Comparison of ENCODE assay signal across 24 cellular contexts in genomic region chr2:240430595-240430994, GRCh38. TPM values are rescaled to one million over a fixed set of nuclear protein-coding genes. Genes with fewer than 3 reads are reported as not detected.
A peak's percentile ranks its signal among the peaks of the same experiment; 100 is the strongest.
DNase-seq lines count a peak whose midpoint lies in the region; ATAC-seq and TF ChIP-seq lines count a peak whose summit lies in the region.
"Had no signal": no experiment of that assay in that cellular context is flagged by ENCODE, and none has a peak within 500 bp of the region (broad histone marks: within the 10 kb centered on the region; RNA-seq: fewer than 3 reads in every experiment).

No MANE protein-coding gene starts in this region.

- no peaks in the 10 kb centered on the region for H3K9me3 ChIP-seq in right atrium auricular region
- peaks cover 5 to 12% of the 10 kb centered on the region in 2 donors for H3K9me3 ChIP-seq in neuronal stem cell (replicated peaks in 1 of 2; ENCODE audit: control insufficient read depth in 2 of 2, insufficient read depth in 1 of 2, low read depth in 1 of 2, low read length in 2 of 2)
- H3K9me3 ChIP-seq in upper lobe of right lung = no peaks in the 10 kb centered on the region
- H3K9me3 ChIP-seq: esophagus muscularis mucosa, HAP-1, SJSA1, thoracic aorta had no signal

- intact Hi-C loops in Right ventricle myocardium superior (cut with DNase I) (loop anchor here (10.0 kb wide), 1 partner anchor 136 kb away; no protein-coding TSS in a partner anchor), upper lobe of right lung (cut with DNase I) (no loop called here)

- peak overlapping the region; percentile 2 for H3K18ac ChIP-seq in neuronal stem cell (ENCODE audit: low read length)

- TF ChIP-seq CTCF in right atrium auricular region (IDR thresholded peaks at IDR 0.05) = no peak
- TF ChIP-seq CTCF in coronary artery (IDR thresholded peaks at IDR 0.05) = no peak
- TF ChIP-seq CTCF in upper lobe of right lung (IDR thresholded peaks at IDR 0.05) = no peak

- H4K91ac ChIP-seq in neuronal stem cell (ENCODE audit: low read depth, low read length, poor library complexity) = no peak overlapping the region

- H2AFZ ChIP-seq in neuronal stem cell (ENCODE audit: low read length) = no peak overlapping the region
- H2AFZ ChIP-seq: neural progenitor cell had no signal

- H4K8ac ChIP-seq in neuronal stem cell (ENCODE audit: low read depth, low read length) = no peak overlapping the region

- H2BK12ac ChIP-seq in neuronal stem cell (ENCODE audit: low read length) = no peak overlapping the region

- DNase-seq in Right ventricle myocardium superior (peak; percentile 20), right atrium auricular region (ENCODE audit: low spot score) (no peak), coronary artery (ENCODE audit: low spot score) (peak; percentile 50), neuronal stem cell (ENCODE audit: low spot score) (no peak), upper lobe of right lung (peak; percentile 55), HuH-7 (ENCODE audit: low spot score) (no peak)
- DNase-seq: activated CD4-positive, alpha-beta T cell treated with anti-CD3 and anti-CD28 coated beads for 4 hours; brain microvascular endothelial cell; foreskin melanocyte; Kasumi-1; MV-4-11; NCI-H146; NCI-H510A treated with DMSO at 0.1 percent for 48 hours; PC-3; stimulated activated CD4-positive, alpha-beta T cell treated with anti-CD3 and anti-CD28 coated beads, Interleukin-2, amount 100 ng/mL, for 48 hours; stimulated activated naive B cell treated with anti-CD40 and anti-IgM and Interleukin-4, amounts not matched to agents 10 μg/mL and 1 μg/mL and 100 μg/mL, for 72 hours had no signal

- H2BK15ac ChIP-seq in neuronal stem cell (ENCODE audit: low read length) = no peak overlapping the region

- H3K36me3 ChIP-seq in right atrium auricular region = no peaks in the 10 kb centered on the region
- no peaks in the 10 kb centered on the region for H3K36me3 ChIP-seq in neuronal stem cell (replicated peaks in 1 of 2; ENCODE audit: control insufficient read depth in 2 of 2, insufficient read depth in 2 of 2, low read length in 2 of 2)
- no peaks in the 10 kb centered on the region for H3K36me3 ChIP-seq in upper lobe of right lung
- H3K36me3 ChIP-seq: brain microvascular endothelial cell, esophagus muscularis mucosa, HAP-1, neural progenitor cell, spleen, thoracic aorta had no signal

- H2BK5ac ChIP-seq in neuronal stem cell (ENCODE audit: low read length) = peak overlapping the region; percentile 18

- H3K9ac ChIP-seq in neuronal stem cell (ENCODE audit: low read depth, low read length, poor library complexity) = no peak overlapping the region
- H3K9ac ChIP-seq: neural progenitor cell had no signal

- no peak overlapping the region for H2BK120ac ChIP-seq in neuronal stem cell (ENCODE audit: low read depth, low read length)

- H3K27me3 ChIP-seq in right atrium auricular region (no peaks in the 10 kb centered on the region), neuronal stem cell (ENCODE audit: control insufficient read depth in 3 of 3, insufficient read depth in 3 of 3, low read depth in 1 of 3, low read length in 3 of 3) (peaks cover 0 to 8% (median 0%) of the 10 kb centered on the region in 3 experiments), upper lobe of right lung (no peaks in the 10 kb centered on the region)
- H3K27me3 ChIP-seq: brain microvascular endothelial cell, neural progenitor cell, SJSA1 had no signal

- no peak for ATAC-seq in Right ventricle myocardium superior (ENCODE audit: poor library complexity)
- ATAC-seq in upper lobe of right lung = no peak
- ATAC-seq in GM21825 (IDR thresholded peaks at IDR 0.05; ENCODE audit: unreplicated experiment) = no peak
- ATAC-seq: GM12878; PC-3; stimulated activated naive B cell treated with anti-CD40 and anti-IgM and Interleukin-4, amounts not matched to agents 10 μg/mL and 1 μg/mL and 100 μg/mL, for 72 hours had no signal

- no peak overlapping the region for H3K4ac ChIP-seq in neuronal stem cell (ENCODE audit: low read length)

- WGBS in neuronal stem cell (ENCODE audit: extremely low coverage in 2 of 2, insufficient read length in 2 of 2, insufficient replicate concordance in 1 of 2), 2 donors = no CpG with 5 or more reads among the region's 5 CpGs

- no peak overlapping the region for H3K23ac ChIP-seq in neuronal stem cell (ENCODE audit: low read depth, low read length, poor library complexity)

- H3K4me1 ChIP-seq in right atrium auricular region = peaks cover 0 to 11% of the 10 kb centered on the region in 2 donors
- H3K4me1 ChIP-seq in neuronal stem cell (ENCODE audit: control insufficient read depth in 2 of 2, insufficient read depth in 1 of 2, low read depth in 1 of 2, low read length in 2 of 2) = peaks cover 3 to 9% of the 10 kb centered on the region in 2 donors
- no peaks in the 10 kb centered on the region for H3K4me1 ChIP-seq in upper lobe of right lung
- H3K4me1 ChIP-seq: neural progenitor cell had no signal

- H2AK5ac ChIP-seq in neuronal stem cell (ENCODE audit: low read depth, low read length) = no peak overlapping the region

- peak overlapping the region; percentile 27 for H3K14ac ChIP-seq in neuronal stem cell (ENCODE audit: low read length)

- H3K27ac ChIP-seq in right atrium auricular region (no peak overlapping the region), coronary artery (no peak overlapping the region), neuronal stem cell (replicated peaks; ENCODE audit: low read length) (no peak overlapping the region), upper lobe of right lung (no peak overlapping the region)
- H3K27ac ChIP-seq: brain microvascular endothelial cell, esophagus muscularis mucosa, neural progenitor cell, SJSA1, spleen, thoracic aorta had no signal

- H3K4me3 ChIP-seq in right atrium auricular region = no peak overlapping the region
- H3K4me3 ChIP-seq in coronary artery = no peak overlapping the region
- H3K4me3 ChIP-seq in neuronal stem cell (ENCODE audit: low read length in 2 of 2) = no peak overlapping the region
- H3K4me3 ChIP-seq in upper lobe of right lung = no peak overlapping the region
- H3K4me3 ChIP-seq: esophagus muscularis mucosa, GM12878, HAP-1, neural progenitor cell, SJSA1, spleen, thoracic aorta had no signal

- no peak overlapping the region for H3K4me2 ChIP-seq in neuronal stem cell (ENCODE audit: insufficient read depth, low read length, poor library complexity, severe bottlenecking)
- H3K4me2 ChIP-seq: neural progenitor cell had no signal

- peaks cover 4% of the 10 kb centered on the region for H3K79me1 ChIP-seq in neuronal stem cell (ENCODE audit: low read depth, low read length)

RNA-seq across cellular contexts. Expression of gene GPC1, which starts 4.9 kb away (rescaled TPM):
- total RNA-seq in Right ventricle myocardium superior = 154 TPM
- total RNA-seq in right atrium auricular region = 100 to 1,000 TPM in 1 of 2 donors, 10 to 100 TPM in 1; 77.4 to 103 TPM
- polyA plus RNA-seq in neuronal stem cell (2013, experiment 1 of 2) = 78.0 TPM
- polyA plus RNA-seq in neuronal stem cell (2013, experiment 2 of 2) = 77.4 TPM
- total RNA-seq in upper lobe of right lung = 24.8 TPM

Comparison
In these comparisons a context has a peak if more than half of its experiments do, and no peak if none do; other contexts are left out.
1. DNase-seq: peak in Right ventricle myocardium superior (single experiment), coronary artery (single experiment) and upper lobe of right lung (single experiment); none in right atrium auricular region (single experiment), neuronal stem cell (single experiment) and HuH-7 (single experiment).